In the genomic region with DNA sequence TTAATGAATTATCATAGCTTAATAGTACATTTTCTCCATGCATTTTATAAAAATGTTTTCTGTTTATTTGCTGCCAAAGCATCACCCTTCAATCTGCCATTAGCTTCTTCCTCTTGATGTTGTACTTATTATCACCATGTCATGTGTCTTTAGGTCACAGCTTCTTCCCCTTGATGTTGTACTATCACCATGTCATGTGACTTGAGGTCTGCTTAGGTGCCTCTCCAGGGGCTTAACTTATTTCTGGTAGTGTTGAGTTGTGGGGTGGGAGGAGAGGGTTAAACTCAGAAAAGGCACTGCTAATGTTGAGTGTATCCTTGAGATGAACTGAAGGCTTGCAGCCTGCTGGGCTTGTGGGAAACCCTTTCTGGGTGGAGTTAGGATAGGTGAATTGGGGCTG, we compare ENCODE assay signal across 12 cellular contexts.
A peak's percentile ranks its signal among the peaks of the same experiment; 100 is the strongest.
DNase-seq lines count a peak whose midpoint lies in the region; ATAC-seq and TF ChIP-seq lines count a peak whose summit lies in the region.
"Had no signal": no experiment of that assay in that cellular context is flagged by ENCODE, and none has a peak within 500 bp of the region (broad histone marks: within the 10 kb centered on the region; RNA-seq: fewer than 3 reads in every experiment).

No MANE protein-coding gene starts in this region.

- no peak overlapping the region for H2AFZ ChIP-seq in PC-9

- H3K36me3 ChIP-seq in PC-9 (ENCODE audit: low read depth) (no peaks in the 10 kb centered on the region), gastroesophageal sphincter (no peaks in the 10 kb centered on the region), tibial artery (no peaks in the 10 kb centered on the region)
- H3K36me3 ChIP-seq: upper lobe of left lung had no signal

- no peak for TF ChIP-seq EP300 in gastroesophageal sphincter (IDR thresholded peaks at IDR 0.05)

- H3K4me1 Mint-ChIP-seq in activated naive CD8-positive, alpha-beta T cell (ENCODE audit: low read depth), result peaks cover 19% of the 10 kb centered on the region
- H3K4me1 Mint-ChIP-seq in activated naive CD8-positive, alpha-beta T cell treated with anti-CD3 and anti-CD28 coated beads for 36 hours, result peaks cover 22% of the 10 kb centered on the region

- H3K4me1 ChIP-seq in PC-9 (replicated peaks; ENCODE audit: insufficient read depth), result peaks cover 59% of the 10 kb centered on the region
- peaks cover 26 to 76% (median 32%) of the 10 kb centered on the region in 3 donors for H3K4me1 ChIP-seq in gastroesophageal sphincter
- H3K4me1 ChIP-seq in tibial artery, result peaks cover 0 to 75% (median 37%) of the 10 kb centered on the region in 4 donors

- no peak for TF ChIP-seq POLR2A in gastroesophageal sphincter (IDR thresholded peaks at IDR 0.05)

- TF ChIP-seq CTCF in PC-9 (conservative IDR thresholded peaks at IDR 0.05) (no peak), gastroesophageal sphincter (IDR thresholded peaks at IDR 0.05) (no peak), tibial artery (IDR thresholded peaks at IDR 0.05) (no peak)

- peak overlapping the region; percentile 30; the same call in 1 of the 2 replicates for H3K4me2 ChIP-seq in PC-9

- H3K79me2 ChIP-seq in PC-9 (ENCODE audit: low read depth), result peaks cover 9% of the 10 kb centered on the region; the same call in 1 of the 2 replicates

- H3K9me2 ChIP-seq in PC-9 (ENCODE audit: insufficient read depth), result no peaks in the 10 kb centered on the region

- H3K27ac ChIP-seq in PC-9 (peak overlapping the region; percentile 73), gastroesophageal sphincter (peak overlapping the region; percentile 77 to 83 (median 81)), tibial artery (peak overlapping the region; percentile 71 to 74)
- H3K27ac ChIP-seq: upper lobe of left lung had no signal

- POLR2A ChIA-PET in PC-9 (lab: Charles Lee; ENCODE audit: unreplicated experiment), result interaction anchor here (0.5 to 0.6 kb wide), 2 partner anchors 27 to 93 kb away, joined by 3 read pairs; no protein-coding TSS in a partner anchor

- no peak for ATAC-seq in gastroesophageal sphincter
- no peak for ATAC-seq in GM18873 (IDR thresholded peaks at IDR 0.05; ENCODE audit: low FRiP score, unreplicated experiment)

- H3K36me3 Mint-ChIP-seq in activated naive CD8-positive, alpha-beta T cell, result peaks cover 17% of the 10 kb centered on the region
- H3K36me3 Mint-ChIP-seq in activated naive CD8-positive, alpha-beta T cell treated with anti-CD3 and anti-CD28 coated beads for 36 hours, result peaks cover 10% of the 10 kb centered on the region

- H3K9me3 ChIP-seq in PC-9 (ENCODE audit: insufficient read depth, low read depth) (no peaks in the 10 kb centered on the region), gastroesophageal sphincter (no peaks in the 10 kb centered on the region), tibial artery (no peaks in the 10 kb centered on the region)
- H3K9me3 ChIP-seq: upper lobe of left lung had no signal

- DNase-seq in activated naive CD8-positive, alpha-beta T cell treated with anti-CD3 and anti-CD28 coated beads for 36 hours, result no peak
- no peak for DNase-seq in PC-9
- DNase-seq in tibial artery, result no peak
- DNase-seq in NCI-H1092 (lab: John Stamatoyannopoulos, UW), result no peak
- DNase-seq in activated gamma-delta T cell (lab: John Stamatoyannopoulos, UW), result no peak
- DNase-seq: activated T-cell treated with anti-CD3 and anti-CD28 coated beads for 4 hours, DMS79, upper lobe of left lung had no signal

- H3K4me3 ChIP-seq in PC-9 (no peak overlapping the region), gastroesophageal sphincter (no peak overlapping the region), tibial artery (no peak overlapping the region)
- H3K4me3 ChIP-seq: upper lobe of left lung had no signal

- CTCF ChIA-PET in PC-9 (lab: Charles Lee), result interaction anchor here (0.6 to 0.7 kb wide), 2 partner anchors 788 to 1389 kb away, joined by 3 to 12 read pairs; no protein-coding TSS in a partner anchor

- no peaks in the 10 kb centered on the region for H4K20me1 ChIP-seq in PC-9 (ENCODE audit: insufficient read depth)

- intact Hi-C loops in PC-9 (cut with micrococcal nuclease; ENCODE audit: unreplicated experiment) (loop anchor here (1.0 to 10.0 kb wide), 4 partner anchors 30 to 206 kb away; a partner anchor contains a TSS), tibial artery (cut with DNase I; ENCODE audit: low total_unique reads) (no loop called here)

- H3K27me3 ChIP-seq in PC-9 (ENCODE audit: insufficient read depth, low read depth) (no peaks in the 10 kb centered on the region), gastroesophageal sphincter (no peaks in the 10 kb centered on the region), tibial artery (no peaks in the 10 kb centered on the region)
- H3K27me3 ChIP-seq: upper lobe of left lung had no signal

- no peaks in the 10 kb centered on the region for H3K9me3 Mint-ChIP-seq in activated naive CD8-positive, alpha-beta T cell (ENCODE audit: low read depth)
- no peaks in the 10 kb centered on the region for H3K9me3 Mint-ChIP-seq in activated naive CD8-positive, alpha-beta T cell treated with anti-CD3 and anti-CD28 coated beads for 36 hours

- no peak overlapping the region for H3K4me3 Mint-ChIP-seq in activated naive CD8-positive, alpha-beta T cell
- no peak overlapping the region for H3K4me3 Mint-ChIP-seq in activated naive CD8-positive, alpha-beta T cell treated with anti-CD3 and anti-CD28 coated beads for 36 hours
- H3K4me3 Mint-ChIP-seq: mesothelial cell of epicardium had no signal

- BruUV-seq in PC-9 (replicated peaks; lab: Mats Ljungman, UMichigan), result no TSS peak

- H3K27ac Mint-ChIP-seq in activated naive CD8-positive, alpha-beta T cell, result peak overlapping the region; percentile 69
- no peak overlapping the region for H3K27ac Mint-ChIP-seq in activated naive CD8-positive, alpha-beta T cell treated with anti-CD3 and anti-CD28 coated beads for 36 hours
- H3K27ac Mint-ChIP-seq: mesothelial cell of epicardium had no signal

- no peaks in the 10 kb centered on the region for H3K27me3 Mint-ChIP-seq in activated naive CD8-positive, alpha-beta T cell
- no peaks in the 10 kb centered on the region for H3K27me3 Mint-ChIP-seq in activated naive CD8-positive, alpha-beta T cell treated with anti-CD3 and anti-CD28 coated beads for 36 hours

- peaks cover 35% of the 10 kb centered on the region for H3F3A ChIP-seq in PC-9 (ENCODE audit: insufficient read depth, low read depth)
